ENCODE assay signal across 10 cellular contexts in the genomic region with DNA sequence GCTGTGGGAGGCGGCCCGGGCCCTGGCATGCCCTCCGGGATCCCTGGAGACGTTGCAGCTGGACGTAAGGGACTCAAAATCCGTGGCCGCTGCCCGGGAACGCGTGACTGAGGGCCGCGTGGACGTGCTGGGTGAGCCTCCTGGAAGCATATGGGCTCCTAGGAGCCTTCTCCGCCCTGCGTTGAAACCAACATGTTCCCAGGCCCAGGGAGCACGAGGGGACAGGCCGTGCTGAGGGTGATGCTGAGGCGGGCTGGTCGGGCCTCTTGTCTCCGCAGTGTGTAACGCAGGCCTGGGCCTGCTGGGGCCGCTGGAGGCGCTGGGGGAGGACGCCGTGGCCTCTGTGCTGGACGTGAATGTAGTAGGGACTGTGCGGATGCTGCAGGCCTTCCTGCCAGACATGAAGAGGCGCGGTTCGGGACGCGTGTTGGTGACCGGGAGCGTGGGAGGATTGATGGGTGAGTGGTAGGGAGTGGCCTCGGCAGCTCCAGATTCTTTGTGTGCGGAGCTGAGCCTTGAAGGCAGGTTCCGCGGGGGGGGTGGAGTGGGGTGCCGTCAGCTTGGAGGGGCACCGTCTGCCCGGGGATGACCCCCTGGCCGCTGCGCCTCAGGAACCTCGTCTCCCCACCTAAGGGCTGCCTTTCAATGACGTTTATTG. TPM values are rescaled to one million over a fixed set of nuclear protein-coding genes. Genes with fewer than 3 reads are reported as not detected.
DNase-seq lines count a peak whose midpoint lies in the region; ATAC-seq and TF ChIP-seq lines count a peak whose summit lies in the region.
"Had no signal": no experiment of that assay in that cellular context is flagged by ENCODE, and none has a peak within 500 bp of the region (broad histone marks: within the 10 kb centered on the region; RNA-seq: fewer than 3 reads in every experiment).

No MANE protein-coding gene starts in this region.

- POLR2A ChIA-PET in activated naive CD8-positive, alpha-beta T cell treated with anti-CD3 and anti-CD28 coated beads, Interleukin-2, amount 10 ng/mL, durations not matched to agents 7 days and 5 days (lab: Charles Lee), result interaction anchor here (1.8 to 2.8 kb wide), 4 partner anchors 12 to 17 kb away, joined by 4 to 21 read pairs (median 18); a partner anchor contains a TSS

- H3K36me3 Mint-ChIP-seq in activated naive CD4-positive, alpha-beta T cell treated with anti-CD3 and anti-CD28 coated beads, Interleukin-2, amount 10 ng/mL, durations not matched to agents 7 days and 5 days, result peaks cover 4% of the 10 kb centered on the region
- H3K36me3 Mint-ChIP-seq in activated naive CD8-positive, alpha-beta T cell treated with anti-CD3 and anti-CD28 coated beads, Interleukin-2, amount 10 ng/mL, durations not matched to agents 7 days and 5 days, result peaks cover 1% of the 10 kb centered on the region

- peak overlapping the region; percentile 33 for H3K27ac Mint-ChIP-seq in activated naive CD4-positive, alpha-beta T cell treated with anti-CD3 and anti-CD28 coated beads, Interleukin-2, amount 10 ng/mL, durations not matched to agents 7 days and 5 days
- H3K27ac Mint-ChIP-seq in activated naive CD8-positive, alpha-beta T cell treated with anti-CD3 and anti-CD28 coated beads, Interleukin-2, amount 10 ng/mL, durations not matched to agents 7 days and 5 days, result peak overlapping the region; percentile 6

- H3K4me1 ChIP-seq in transverse colon, result peaks cover 0 to 27% (median 20%) of the 10 kb centered on the region in 4 donors

- ATAC-seq in activated naive CD8-positive, alpha-beta T cell treated with anti-CD3 and anti-CD28 coated beads, Interleukin-2, amount 10 ng/mL, durations not matched to agents 7 days and 5 days (ENCODE audit: low read depth), result no peak
- no peak for ATAC-seq in GM18867 (IDR thresholded peaks at IDR 0.05; ENCODE audit: unreplicated experiment)
- no peak for ATAC-seq in HG02610 (IDR thresholded peaks at IDR 0.05; ENCODE audit: unreplicated experiment)
- ATAC-seq in HG03565 (IDR thresholded peaks at IDR 0.05; ENCODE audit: unreplicated experiment), result no peak

- no peaks in the 10 kb centered on the region for H3K36me3 ChIP-seq in kidney epithelial cell (ENCODE audit: control insufficient read depth, insufficient read depth, low read length)
- no peaks in the 10 kb centered on the region for H3K36me3 ChIP-seq in transverse colon

- no peak for DNase-seq in activated naive CD4-positive, alpha-beta T cell treated with anti-CD3 and anti-CD28 coated beads, Interleukin-2, amount 10 ng/mL, durations not matched to agents 7 days and 5 days
- DNase-seq in activated naive CD4-positive, alpha-beta T cell treated with Interleukin-2 at 50 U/mL for 16 hours, result no peak
- DNase-seq in activated naive CD8-positive, alpha-beta T cell treated with anti-CD3 and anti-CD28 coated beads, Interleukin-2, amount 10 ng/mL, durations not matched to agents 7 days and 5 days, result no peak
- DNase-seq in kidney epithelial cell (ENCODE audit: low read depth) (no peak), transverse colon (no peak)
- DNase-seq: activated gamma-delta T cell treated with Interleukin-2 at 50 U/mL for 16 hours, NCI-H446 had no signal

- intact Hi-C loops in transverse colon (cut with DNase I; ENCODE audit: low total_unique reads), result no loop called here

- H3K9me3 ChIP-seq in transverse colon, result no peaks in the 10 kb centered on the region

- no peaks in the 10 kb centered on the region for H3K27me3 Mint-ChIP-seq in activated naive CD4-positive, alpha-beta T cell treated with anti-CD3 and anti-CD28 coated beads, Interleukin-2, amount 10 ng/mL, durations not matched to agents 7 days and 5 days
- H3K27me3 Mint-ChIP-seq in activated naive CD8-positive, alpha-beta T cell treated with anti-CD3 and anti-CD28 coated beads, Interleukin-2, amount 10 ng/mL, durations not matched to agents 7 days and 5 days, result no peaks in the 10 kb centered on the region

- TF ChIP-seq POLR2A in transverse colon (IDR thresholded peaks at IDR 0.05), result no peak

- peak overlapping the region in 3 of 4 donors; percentile 84 to 95 (median 89) for H3K27ac ChIP-seq in transverse colon

- TF ChIP-seq CTCF in kidney epithelial cell (IDR thresholded peaks at IDR 0.05; ENCODE audit: insufficient read depth, low read length, poor library complexity, severe bottlenecking) (peak; percentile 25), transverse colon (IDR thresholded peaks at IDR 0.05) (no peak)

- 90% methylated on average over 41 of the region's 45 CpGs; no CpG with 5 or more reads in 1 of the 2 donors for WGBS in transverse colon (ENCODE audit: low coverage in 1 of 2), 2 donors

- TF ChIP-seq EP300 in transverse colon (IDR thresholded peaks at IDR 0.05; ENCODE audit: low read depth), result no peak

- peaks cover 45% of the 10 kb centered on the region for H3K4me1 Mint-ChIP-seq in activated naive CD4-positive, alpha-beta T cell treated with anti-CD3 and anti-CD28 coated beads, Interleukin-2, amount 10 ng/mL, durations not matched to agents 7 days and 5 days
- peaks cover 20% of the 10 kb centered on the region for H3K4me1 Mint-ChIP-seq in activated naive CD8-positive, alpha-beta T cell treated with anti-CD3 and anti-CD28 coated beads, Interleukin-2, amount 10 ng/mL, durations not matched to agents 7 days and 5 days

- CTCF ChIA-PET in activated naive CD4-positive, alpha-beta T cell treated with anti-CD3 and anti-CD28 coated beads, Interleukin-2, amount 10 ng/mL, durations not matched to agents 7 days and 5 days (lab: Charles Lee), result no interaction called here

- in situ Hi-C loops in transverse colon (cut with MboI; ENCODE audit: low pct_ligation_motif_present in 1 of 4, low pct_unique_long_range_greater_than_20kb in 1 of 4, low sequenced_read_pairs in 3 of 4), result no loop called here

- H3K4me3 ChIP-seq in kidney epithelial cell (ENCODE audit: low read depth, low read length) (peak overlapping the region; percentile 77), transverse colon (peak overlapping the region in 1 of 4 donors; percentile 74)

- no peaks in the 10 kb centered on the region for H3K9me3 Mint-ChIP-seq in activated naive CD4-positive, alpha-beta T cell treated with anti-CD3 and anti-CD28 coated beads, Interleukin-2, amount 10 ng/mL, durations not matched to agents 7 days and 5 days
- H3K9me3 Mint-ChIP-seq in activated naive CD8-positive, alpha-beta T cell treated with anti-CD3 and anti-CD28 coated beads, Interleukin-2, amount 10 ng/mL, durations not matched to agents 7 days and 5 days, result no peaks in the 10 kb centered on the region

- H3K4me3 Mint-ChIP-seq in activated naive CD4-positive, alpha-beta T cell treated with anti-CD3 and anti-CD28 coated beads, Interleukin-2, amount 10 ng/mL, durations not matched to agents 7 days and 5 days, result peak overlapping the region; percentile 90
- peak overlapping the region; percentile 94 for H3K4me3 Mint-ChIP-seq in activated naive CD8-positive, alpha-beta T cell treated with anti-CD3 and anti-CD28 coated beads, Interleukin-2, amount 10 ng/mL, durations not matched to agents 7 days and 5 days

- no peaks in the 10 kb centered on the region for H3K27me3 ChIP-seq in kidney epithelial cell (ENCODE audit: control insufficient read depth, insufficient read depth, low read length)
- H3K27me3 ChIP-seq in transverse colon, result no peaks in the 10 kb centered on the region

RNA-seq across cellular contexts. Expression of a gene that starts 0.6 kb away (rescaled TPM):
- total RNA-seq in activated naive CD8-positive, alpha-beta T cell treated with anti-CD3 and anti-CD28 coated beads, Interleukin-2, amount 10 ng/mL, durations not matched to agents 7 days and 5 days, result 1 to 10 TPM; 1.2 TPM
- total RNA-seq in kidney epithelial cell (0.34 and 1.8 TPM in 2 replicates), transverse colon (1 to 10 TPM in 1 of 4 donors, under 1 TPM in 2, not detected in 1; 0.41 to 2.2 (median 0.95) TPM)

RNA-seq across cellular contexts. Expression of a gene that starts 8.7 kb away (rescaled TPM):
- total RNA-seq in activated naive CD8-positive, alpha-beta T cell treated with anti-CD3 and anti-CD28 coated beads, Interleukin-2, amount 10 ng/mL, durations not matched to agents 7 days and 5 days, result 10 to 100 TPM; 83.3 to 98.1 TPM
- 26.8 and 34.3 TPM in 2 replicates for total RNA-seq in kidney epithelial cell
- 10 to 100 TPM; 46.4 to 91.7 (median 57.6) TPM for total RNA-seq in transverse colon

RNA-seq across cellular contexts. Expression of a gene that starts 13.6 kb away (rescaled TPM):
- total RNA-seq in activated naive CD8-positive, alpha-beta T cell treated with anti-CD3 and anti-CD28 coated beads, Interleukin-2, amount 10 ng/mL, durations not matched to agents 7 days and 5 days, result 10 to 100 TPM; 62.9 to 64.9 TPM
- 33.9 and 35.9 TPM in 2 replicates for total RNA-seq in kidney epithelial cell
- 100 to 1,000 TPM in 3 of 4 donors, 10 to 100 TPM in 1; 81.3 to 191 (median 143) TPM for total RNA-seq in transverse colon

RNA-seq across cellular contexts. Expression of a gene that starts 17.2 kb away (rescaled TPM):
- 10 to 100 TPM; 22.9 to 23.9 TPM for total RNA-seq in activated naive CD8-positive, alpha-beta T cell treated with anti-CD3 and anti-CD28 coated beads, Interleukin-2, amount 10 ng/mL, durations not matched to agents 7 days and 5 days
- total RNA-seq in kidney epithelial cell (46.2 and 49.2 TPM in 2 replicates), transverse colon (10 to 100 TPM; 35.4 to 95.7 (median 66.2) TPM)

RNA-seq across cellular contexts. Expression of a gene that starts 24.2 kb away (rescaled TPM):
- total RNA-seq in activated naive CD8-positive, alpha-beta T cell treated with anti-CD3 and anti-CD28 coated beads, Interleukin-2, amount 10 ng/mL, durations not matched to agents 7 days and 5 days, result 10 to 100 TPM; 15.9 to 16.9 TPM
- total RNA-seq in kidney epithelial cell (3.9 and 7.9 TPM in 2 replicates), transverse colon (1 to 10 TPM in 2 of 4 donors, under 1 TPM in 1, not detected in 1; 0.96 to 2.6 (median 1.3) TPM)
